9 cellular contexts compared by ENCODE assay signal in genomic region chr1:151720190-151720953, GRCh38. TPM values are rescaled to one million over a fixed set of nuclear protein-coding genes. Genes with fewer than 3 reads are reported as not detected.
DNase-seq lines count a peak whose midpoint lies in the region; ATAC-seq and TF ChIP-seq lines count a peak whose summit lies in the region.
"Had no signal": no experiment of that assay in that cellular context is flagged by ENCODE, and none has a peak within 500 bp of the region (broad histone marks: within the 10 kb centered on the region; RNA-seq: fewer than 3 reads in every experiment).

No MANE protein-coding gene starts in this region.

- CTCF ChIA-PET in CD4-positive, alpha-beta T cell (lab: Charles Lee): interaction anchor here (1.1 kb wide), 2 partner anchors 14 to 15 kb away, joined by 3 read pairs; no protein-coding TSS in a partner anchor

- H3K9me3 Mint-ChIP-seq in CD4-positive, alpha-beta T cell: no peaks in the 10 kb centered on the region
- H3K9me3 Mint-ChIP-seq in IgD-negative memory B cell: no peaks in the 10 kb centered on the region
- H3K9me3 Mint-ChIP-seq in central memory CD8-positive, alpha-beta T cell: no peaks in the 10 kb centered on the region

- H3K27me3 ChIP-seq in CD4-positive, alpha-beta T cell (ENCODE audit: control insufficient read depth, insufficient read depth, low read length): peaks cover 52% of the 10 kb centered on the region
- peaks cover 16% of the 10 kb centered on the region for H3K27me3 ChIP-seq in mucosa of stomach (ENCODE audit: control insufficient read depth, insufficient read depth, low read length)

- peak overlapping the region; percentile 63 for H3K4me3 ChIP-seq in mucosa of stomach (ENCODE audit: low read length)

- no peak overlapping the region for H3K27ac Mint-ChIP-seq in CD4-positive, alpha-beta T cell
- peak overlapping the region in 2 of 3 donors; percentile 3 to 20 for H3K27ac Mint-ChIP-seq in IgD-negative memory B cell
- no peak overlapping the region for H3K27ac Mint-ChIP-seq in central memory CD8-positive, alpha-beta T cell (ENCODE audit: low read depth)

- peak overlapping the region; percentile 64 for H3K9ac ChIP-seq in mucosa of stomach (ENCODE audit: low read length)

- intact Hi-C loops in CD4-positive, alpha-beta T cell (cut with DNase I, micrococcal nuclease): no loop called here

- DNase-seq in CD4-positive, alpha-beta T cell: no peak
- no peak for DNase-seq in central memory CD8-positive, alpha-beta T cell (ENCODE audit: low spot score in 2 of 2)
- no peak for DNase-seq in effector CD4-positive, alpha-beta T cell
- DNase-seq in iPS-NIHi11 (ENCODE audit: low spot score) (no peak), HK-2 (ENCODE audit: unreplicated experiment) (no peak)
- no peak for DNase-seq in stimulated activated naive CD4-positive, alpha-beta T cell treated with Interleukin-2 at 50 U/mL for 16 hours (lab: John Stamatoyannopoulos, UW)

- TF ChIP-seq CTCF in CD4-positive, alpha-beta T cell (IDR thresholded peaks at IDR 0.05): no peak

- H3K27ac ChIP-seq in CD4-positive, alpha-beta T cell (ENCODE audit: low read depth, low read length): no peak overlapping the region

- H3K9me3 ChIP-seq in CD4-positive, alpha-beta T cell (ENCODE audit: control insufficient read depth, low read length): no peaks in the 10 kb centered on the region
- no peaks in the 10 kb centered on the region for H3K9me3 ChIP-seq in mucosa of stomach (ENCODE audit: control insufficient read depth, low read length)

- no peaks in the 10 kb centered on the region for H3K36me3 Mint-ChIP-seq in CD4-positive, alpha-beta T cell (ENCODE audit: low read depth)
- no peaks in the 10 kb centered on the region for H3K36me3 Mint-ChIP-seq in IgD-negative memory B cell
- H3K36me3 Mint-ChIP-seq in central memory CD8-positive, alpha-beta T cell (ENCODE audit: insufficient read depth): peaks cover 5% of the 10 kb centered on the region

- peaks cover 85% of the 10 kb centered on the region for H3K27me3 Mint-ChIP-seq in CD4-positive, alpha-beta T cell
- peaks cover 39% of the 10 kb centered on the region for H3K27me3 Mint-ChIP-seq in IgD-negative memory B cell
- peaks cover 64% of the 10 kb centered on the region for H3K27me3 Mint-ChIP-seq in central memory CD8-positive, alpha-beta T cell

- H3K36me3 ChIP-seq in mucosa of stomach (ENCODE audit: control insufficient read depth, insufficient read depth, low read length): no peaks in the 10 kb centered on the region

- peaks cover 18% of the 10 kb centered on the region for H3K4me1 ChIP-seq in mucosa of stomach (ENCODE audit: control insufficient read depth, insufficient read depth, low read length)

- peaks cover 34% of the 10 kb centered on the region for H3K4me1 Mint-ChIP-seq in CD4-positive, alpha-beta T cell (ENCODE audit: low read depth)
- H3K4me1 Mint-ChIP-seq in IgD-negative memory B cell: peaks cover 11 to 19% (median 12%) of the 10 kb centered on the region in 3 donors
- H3K4me1 Mint-ChIP-seq in central memory CD8-positive, alpha-beta T cell: peaks cover 28% of the 10 kb centered on the region

- POLR2A ChIA-PET in CD4-positive, alpha-beta T cell (lab: Charles Lee): interaction anchor here (0.6 to 1.6 kb wide), 3 partner anchors 43 to 836 kb away, joined by 3 to 7 read pairs (median 3); partner anchors contain the start of genes CGN and MRPL9

- no peak for ATAC-seq in CD4-positive, alpha-beta T cell (ENCODE audit: poor library complexity)
- ATAC-seq in central memory CD8-positive, alpha-beta T cell (replicated peaks; ENCODE audit: extremely low read depth, poor library complexity, severe bottlenecking): no peak

- peak overlapping the region; percentile 81 for H3K4me3 Mint-ChIP-seq in CD4-positive, alpha-beta T cell
- H3K4me3 Mint-ChIP-seq in IgD-negative memory B cell: peak overlapping the region; percentile 63 to 93 (median 85)
- H3K4me3 Mint-ChIP-seq in central memory CD8-positive, alpha-beta T cell: peak overlapping the region; percentile 68

RNA-seq across cellular contexts. Expression of gene RIIAD1, which starts 0.9 kb away (rescaled TPM):
- total RNA-seq in CD4-positive, alpha-beta T cell: not detected
- polyA plus RNA-seq in IgD-negative memory B cell: not detected
- total RNA-seq: dermis microvascular lymphatic vessel endothelial cell had no signal

RNA-seq across cellular contexts. Expression of gene CELF3, which starts 3.8 kb away (rescaled TPM):
- total RNA-seq in CD4-positive, alpha-beta T cell: not detected
- not detected for polyA plus RNA-seq in IgD-negative memory B cell
- total RNA-seq: dermis microvascular lymphatic vessel endothelial cell had no signal

RNA-seq across cellular contexts. Expression of gene MRPL9, which starts 42.9 kb away (rescaled TPM):
- total RNA-seq in CD4-positive, alpha-beta T cell: 100 to 1,000 TPM; 152 to 164 TPM
- polyA plus RNA-seq in IgD-negative memory B cell: 117 TPM

Comparison
In these comparisons a context has a peak if more than half of its experiments do, and no peak if none do; other contexts are left out.
1. H3K27ac Mint-ChIP-seq: peak in IgD-negative memory B cell (2 of 3); none in CD4-positive, alpha-beta T cell (single experiment) and central memory CD8-positive, alpha-beta T cell (single experiment).
2. Peak in every context shown above with its lines, with median percentiles within 50 percentile points of each other: H3K4me3 Mint-ChIP-seq.